Comparison of ENCODE assay signal across 8 cellular contexts in genomic region chr9:98795970-98796363, GRCh38. TPM values are rescaled to one million over a fixed set of nuclear protein-coding genes. Genes with fewer than 3 reads are reported as not detected.
A peak's percentile ranks its signal among the peaks of the same experiment; 100 is the strongest.
DNase-seq lines count a peak whose midpoint lies in the region; ATAC-seq and TF ChIP-seq lines count a peak whose summit lies in the region.

No MANE protein-coding gene starts in this region.

- DNase-seq in GM10248 (ENCODE audit: extremely low spot score) = peak; percentile 43
- DNase-seq in MG63 = peak; percentile 27
- no peak for DNase-seq in astrocyte of the spinal cord (ENCODE audit: low read depth, low spot score)
- DNase-seq in stimulated activated naive CD8-positive, alpha-beta T cell treated with anti-CD3 and anti-CD28 coated beads, Interleukin-15, Interleukin-2, amounts not matched to agents 100 U/mL and 50 U/mL, for 24 hours = peak; percentile 38
- no peak for DNase-seq in NCI-H1436 treated with DMSO at 0.1 percent for 48 hours (lab: John Stamatoyannopoulos, UW)
- DNase-seq in DMS153 (lab: John Stamatoyannopoulos, UW) = no peak

- peak; percentile 39 for ATAC-seq in GM21825 (IDR thresholded peaks at IDR 0.05; ENCODE audit: unreplicated experiment)
- peak; percentile 24 for ATAC-seq in stimulated activated naive CD8-positive, alpha-beta T cell treated with anti-CD3 and anti-CD28 coated beads, Interleukin-15, Interleukin-2, amounts not matched to agents 100 U/mL and 50 U/mL, for 24 hours

- H3K4me3 ChIP-seq in MG63 = peak overlapping the region; percentile 56
- H3K4me3 ChIP-seq in astrocyte of the spinal cord (ENCODE audit: low read depth, low read length) = peak overlapping the region; percentile 46

- H3K27ac ChIP-seq in layer of hippocampus (ENCODE audit: low read depth, low read length) = peak overlapping the region; percentile 52

- CTCF ChIA-PET in GM10248 (lab: Yijun Ruan, JAX) = interaction anchor here (0.7 to 7.0 kb wide), 3 partner anchors 9 to 481 kb away, joined by 3 to 50 read pairs (median 4); no protein-coding TSS in a partner anchor

- POLR2A ChIA-PET in GM10248 (lab: Yijun Ruan, JAX) = no interaction called here

- H3K27me3 ChIP-seq in MG63 (no peaks in the 10 kb centered on the region), layer of hippocampus (ENCODE audit: control insufficient read depth, insufficient read depth, low read length) (no peaks in the 10 kb centered on the region)

- TF ChIP-seq CTCF in GM10248 (IDR thresholded peaks at IDR 0.05; ENCODE audit: control extremely low read depth, extremely low read depth, low read depth, missing control alignments) (no peak), astrocyte of the spinal cord (IDR thresholded peaks at IDR 0.05; ENCODE audit: low read depth, low read length) (no peak)

- H3K36me3 ChIP-seq in MG63 = no peaks in the 10 kb centered on the region

- in situ Hi-C loops in astrocyte of the spinal cord (cut with HindIII; ENCODE audit: low sequenced_read_pairs) = no loop called here

- no peaks in the 10 kb centered on the region for H3K9me3 ChIP-seq in MG63

RNA-seq across cellular contexts. Expression of gene ANKS6, which starts 0.4 kb away (rescaled TPM):
- total RNA-seq in MG63 (2014; rRNA removed; shearing (Covaris generic); ENCODE audit: low replicate concordance) = 7.8 and 29.1 TPM in 2 replicates

RNA-seq across cellular contexts. Expression of gene GALNT12, which starts 11.5 kb away (rescaled TPM):
- total RNA-seq in MG63 (2014; rRNA removed; shearing (Covaris generic); ENCODE audit: low replicate concordance) = 0.22 and 0.99 TPM in 2 replicates

Comparison
In these comparisons a context has a peak if more than half of its experiments do, and no peak if none do; other contexts are left out.
1. DNase-seq: peak in GM10248 (single experiment), MG63 (single experiment) and stimulated activated naive CD8-positive, alpha-beta T cell treated with anti-CD3 and anti-CD28 coated beads, Interleukin-15, Interleukin-2, amounts not matched to agents 100 U/mL and 50 U/mL, for 24 hours (single experiment); none in astrocyte of the spinal cord (single experiment), NCI-H1436 treated with DMSO at 0.1 percent for 48 hours (single experiment) and DMS153 (single experiment).